Comparison of ENCODE assay signal across 1 cellular context in the genomic region with DNA sequence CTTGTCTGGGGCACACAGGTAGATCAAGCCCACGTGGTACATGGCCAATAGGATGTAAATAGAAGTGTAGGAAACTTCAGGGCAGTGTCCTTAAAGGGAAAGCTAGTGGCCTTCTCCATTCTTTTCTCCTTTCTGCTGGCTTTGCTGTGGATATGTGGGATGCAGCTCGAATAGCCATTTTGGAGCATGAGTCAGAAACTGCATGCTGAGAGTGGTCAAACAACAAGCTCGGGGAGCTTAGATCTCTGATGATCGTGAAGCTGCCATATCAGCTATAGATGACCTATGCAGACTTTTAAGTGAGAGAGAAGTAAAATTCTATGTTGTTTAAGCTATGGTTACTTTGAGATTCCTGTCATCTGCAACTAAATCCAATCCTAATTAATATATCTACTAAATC.
A peak's percentile ranks its signal among the peaks of the same experiment; 100 is the strongest.
TF ChIP-seq lines count a peak whose summit lies in the region.

No MANE protein-coding gene starts in this region.

TF ChIP-seq in H1, 55 proteins besides CTCF, POLR2A, EP300 and RAD21 (continued from another document):
- TF ChIP-seq, protein P1, sequence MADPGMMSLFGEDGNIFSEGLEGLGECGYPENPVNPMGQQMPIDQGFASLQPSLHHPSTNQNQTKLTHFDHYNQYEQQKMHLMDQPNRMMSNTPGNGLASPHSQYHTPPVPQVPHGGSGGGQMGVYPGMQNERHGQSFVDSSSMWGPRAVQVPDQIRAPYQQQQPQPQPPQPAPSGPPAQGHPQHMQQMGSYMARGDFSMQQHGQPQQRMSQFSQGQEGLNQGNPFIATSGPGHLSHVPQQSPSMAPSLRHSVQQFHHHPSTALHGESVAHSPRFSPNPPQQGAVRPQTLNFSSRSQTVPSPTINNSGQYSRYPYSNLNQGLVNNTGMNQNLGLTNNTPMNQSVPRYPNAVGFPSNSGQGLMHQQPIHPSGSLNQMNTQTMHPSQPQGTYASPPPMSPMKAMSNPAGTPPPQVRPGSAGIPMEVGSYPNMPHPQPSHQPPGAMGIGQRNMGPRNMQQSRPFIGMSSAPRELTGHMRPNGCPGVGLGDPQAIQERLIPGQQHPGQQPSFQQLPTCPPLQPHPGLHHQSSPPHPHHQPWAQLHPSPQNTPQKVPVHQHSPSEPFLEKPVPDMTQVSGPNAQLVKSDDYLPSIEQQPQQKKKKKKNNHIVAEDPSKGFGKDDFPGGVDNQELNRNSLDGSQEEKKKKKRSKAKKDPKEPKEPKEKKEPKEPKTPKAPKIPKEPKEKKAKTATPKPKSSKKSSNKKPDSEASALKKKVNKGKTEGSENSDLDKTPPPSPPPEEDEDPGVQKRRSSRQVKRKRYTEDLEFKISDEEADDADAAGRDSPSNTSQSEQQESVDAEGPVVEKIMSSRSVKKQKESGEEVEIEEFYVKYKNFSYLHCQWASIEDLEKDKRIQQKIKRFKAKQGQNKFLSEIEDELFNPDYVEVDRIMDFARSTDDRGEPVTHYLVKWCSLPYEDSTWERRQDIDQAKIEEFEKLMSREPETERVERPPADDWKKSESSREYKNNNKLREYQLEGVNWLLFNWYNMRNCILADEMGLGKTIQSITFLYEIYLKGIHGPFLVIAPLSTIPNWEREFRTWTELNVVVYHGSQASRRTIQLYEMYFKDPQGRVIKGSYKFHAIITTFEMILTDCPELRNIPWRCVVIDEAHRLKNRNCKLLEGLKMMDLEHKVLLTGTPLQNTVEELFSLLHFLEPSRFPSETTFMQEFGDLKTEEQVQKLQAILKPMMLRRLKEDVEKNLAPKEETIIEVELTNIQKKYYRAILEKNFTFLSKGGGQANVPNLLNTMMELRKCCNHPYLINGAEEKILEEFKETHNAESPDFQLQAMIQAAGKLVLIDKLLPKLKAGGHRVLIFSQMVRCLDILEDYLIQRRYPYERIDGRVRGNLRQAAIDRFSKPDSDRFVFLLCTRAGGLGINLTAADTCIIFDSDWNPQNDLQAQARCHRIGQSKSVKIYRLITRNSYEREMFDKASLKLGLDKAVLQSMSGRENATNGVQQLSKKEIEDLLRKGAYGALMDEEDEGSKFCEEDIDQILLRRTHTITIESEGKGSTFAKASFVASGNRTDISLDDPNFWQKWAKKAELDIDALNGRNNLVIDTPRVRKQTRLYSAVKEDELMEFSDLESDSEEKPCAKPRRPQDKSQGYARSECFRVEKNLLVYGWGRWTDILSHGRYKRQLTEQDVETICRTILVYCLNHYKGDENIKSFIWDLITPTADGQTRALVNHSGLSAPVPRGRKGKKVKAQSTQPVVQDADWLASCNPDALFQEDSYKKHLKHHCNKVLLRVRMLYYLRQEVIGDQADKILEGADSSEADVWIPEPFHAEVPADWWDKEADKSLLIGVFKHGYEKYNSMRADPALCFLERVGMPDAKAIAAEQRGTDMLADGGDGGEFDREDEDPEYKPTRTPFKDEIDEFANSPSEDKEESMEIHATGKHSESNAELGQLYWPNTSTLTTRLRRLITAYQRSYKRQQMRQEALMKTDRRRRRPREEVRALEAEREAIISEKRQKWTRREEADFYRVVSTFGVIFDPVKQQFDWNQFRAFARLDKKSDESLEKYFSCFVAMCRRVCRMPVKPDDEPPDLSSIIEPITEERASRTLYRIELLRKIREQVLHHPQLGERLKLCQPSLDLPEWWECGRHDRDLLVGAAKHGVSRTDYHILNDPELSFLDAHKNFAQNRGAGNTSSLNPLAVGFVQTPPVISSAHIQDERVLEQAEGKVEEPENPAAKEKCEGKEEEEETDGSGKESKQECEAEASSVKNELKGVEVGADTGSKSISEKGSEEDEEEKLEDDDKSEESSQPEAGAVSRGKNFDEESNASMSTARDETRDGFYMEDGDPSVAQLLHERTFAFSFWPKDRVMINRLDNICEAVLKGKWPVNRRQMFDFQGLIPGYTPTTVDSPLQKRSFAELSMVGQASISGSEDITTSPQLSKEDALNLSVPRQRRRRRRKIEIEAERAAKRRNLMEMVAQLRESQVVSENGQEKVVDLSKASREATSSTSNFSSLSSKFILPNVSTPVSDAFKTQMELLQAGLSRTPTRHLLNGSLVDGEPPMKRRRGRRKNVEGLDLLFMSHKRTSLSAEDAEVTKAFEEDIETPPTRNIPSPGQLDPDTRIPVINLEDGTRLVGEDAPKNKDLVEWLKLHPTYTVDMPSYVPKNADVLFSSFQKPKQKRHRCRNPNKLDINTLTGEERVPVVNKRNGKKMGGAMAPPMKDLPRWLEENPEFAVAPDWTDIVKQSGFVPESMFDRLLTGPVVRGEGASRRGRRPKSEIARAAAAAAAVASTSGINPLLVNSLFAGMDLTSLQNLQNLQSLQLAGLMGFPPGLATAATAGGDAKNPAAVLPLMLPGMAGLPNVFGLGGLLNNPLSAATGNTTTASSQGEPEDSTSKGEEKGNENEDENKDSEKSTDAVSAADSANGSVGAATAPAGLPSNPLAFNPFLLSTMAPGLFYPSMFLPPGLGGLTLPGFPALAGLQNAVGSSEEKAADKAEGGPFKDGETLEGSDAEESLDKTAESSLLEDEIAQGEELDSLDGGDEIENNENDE (IDR thresholded peaks at IDR 0.05; ENCODE audit: insufficient replicate concordance, low read length) = no peak
- TF ChIP-seq TEAD4 (IDR thresholded peaks at IDR 0.05; ENCODE audit: low read depth, low read length) = no peak
- no peak for TF ChIP-seq SP2 (IDR thresholded peaks at IDR 0.05; ENCODE audit: low read length)
- TF ChIP-seq JUND (IDR thresholded peaks at IDR 0.05; ENCODE audit: low read length) = 0 out of 2 replicates have a peak, but pooled peaks have one; percentile 24
TF ChIP-seq in H1: peak in this region for 1.
